In the genomic region with DNA sequence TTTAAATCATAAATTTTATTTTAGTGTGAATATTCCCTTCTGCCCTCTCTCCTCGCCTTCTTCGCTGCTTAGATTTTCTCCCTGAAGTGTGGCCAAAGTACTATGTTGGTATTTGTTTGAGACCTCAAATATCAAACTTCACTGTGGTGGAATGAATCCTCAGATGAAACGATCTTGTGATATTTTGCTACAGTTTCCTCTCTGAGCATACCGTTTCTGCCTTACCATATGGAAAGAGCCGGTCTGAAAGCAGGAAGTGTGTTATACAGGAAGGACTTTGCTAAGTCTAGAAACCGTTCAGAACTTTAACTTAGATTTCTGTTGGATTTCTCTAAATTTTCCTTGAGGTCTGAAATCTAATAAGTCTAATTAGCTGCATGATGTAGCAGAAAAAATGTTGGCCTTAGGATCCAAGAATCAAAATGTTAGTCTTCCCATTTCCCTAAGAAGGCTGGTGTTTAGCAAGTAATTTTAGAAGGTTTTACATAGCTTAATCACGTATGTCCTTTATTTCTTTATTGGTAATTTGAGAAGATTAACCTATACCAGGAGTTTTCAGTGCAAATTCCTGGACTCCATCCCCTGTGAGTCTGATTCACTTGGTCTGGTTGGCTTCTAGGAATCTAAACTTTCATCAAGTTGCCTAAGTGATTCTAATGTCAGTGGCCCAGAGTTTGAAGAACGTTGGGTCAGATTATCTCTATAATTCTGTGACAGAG, we compare ENCODE assay signal across 10 cellular contexts. TPM values are rescaled to one million over a fixed set of nuclear protein-coding genes. Genes with fewer than 3 reads are reported as not detected.
DNase-seq lines count a peak whose midpoint lies in the region; ATAC-seq lines count a peak whose summit lies in the region.
"Had no signal": no experiment of that assay in that cellular context is flagged by ENCODE, and none has a peak within 500 bp of the region (broad histone marks: within the 10 kb centered on the region; RNA-seq: fewer than 3 reads in every experiment).

No MANE protein-coding gene starts in this region.

- no peak overlapping the region for H2AFZ ChIP-seq in trophoblast cell (ENCODE audit: insufficient read depth, low read length, poor library complexity)

- peaks cover 2 to 9% of the 10 kb centered on the region in 2 experiments for H3K4me1 ChIP-seq in trophoblast cell (ENCODE audit: control insufficient read depth in 1 of 2, insufficient read depth in 2 of 2, low read length in 2 of 2)
- H3K4me1 ChIP-seq: prostate gland had no signal

- ATAC-seq in HG03457 (IDR thresholded peaks at IDR 0.05; ENCODE audit: unreplicated experiment): no peak
- no peak for ATAC-seq in GM18907 (IDR thresholded peaks at IDR 0.05; ENCODE audit: unreplicated experiment)
- no peak for ATAC-seq in HG03196 (IDR thresholded peaks at IDR 0.05; ENCODE audit: unreplicated experiment)

- H2BK12ac ChIP-seq in trophoblast cell (ENCODE audit: low read length): no peak overlapping the region

- H3K4me3 ChIP-seq in trophoblast cell (ENCODE audit: low read depth, low read length): no peak overlapping the region
- H3K4me3 ChIP-seq: prostate gland had no signal

- H3K27me3 ChIP-seq in trophoblast cell (ENCODE audit: insufficient read depth, low read length): no peaks in the 10 kb centered on the region

- H3K4me2 ChIP-seq in trophoblast cell (ENCODE audit: low read length): no peak overlapping the region

- no peak overlapping the region for H3K23ac ChIP-seq in trophoblast cell (ENCODE audit: low read length)

- H4K12ac ChIP-seq in trophoblast cell (ENCODE audit: low read depth, low read length): no peak overlapping the region

- no peak overlapping the region for H4K91ac ChIP-seq in trophoblast cell (ENCODE audit: low read depth, low read length)

- H4K8ac ChIP-seq in trophoblast cell (ENCODE audit: low read depth, low read length): no peak overlapping the region

- DNase-seq in GDM1 (lab: John Stamatoyannopoulos, UW) (peak; percentile 26), NOMO-1 treated with DMSO at 0.1 percent for 48 hours (lab: John Stamatoyannopoulos, UW; ENCODE audit: unreplicated experiment) (peak; percentile 69), dedifferentiated amniotic fluid mesenchymal stem cell (ENCODE audit: extremely low spot score) (peak; percentile 30), trophoblast cell (no peak), GOT3 (lab: John Stamatoyannopoulos, UW) (no peak)
- DNase-seq: activated T-cell treated with anti-CD3 and anti-CD28 coated beads, Interleukin-2, amount 50 U/mL, for 1 hour had no signal

- H2BK120ac ChIP-seq in trophoblast cell (ENCODE audit: insufficient read depth, low read length, poor library complexity): peak overlapping the region; percentile 72

- peaks cover 3 to 4% of the 10 kb centered on the region in 2 experiments for H3K36me3 ChIP-seq in trophoblast cell (ENCODE audit: control insufficient read depth in 1 of 2, insufficient read depth in 2 of 2, low read length in 2 of 2)
- H3K36me3 ChIP-seq: prostate gland had no signal

- H3K79me2 ChIP-seq in trophoblast cell (ENCODE audit: control insufficient read depth, insufficient read depth, low read length, poor library complexity): peaks cover 2% of the 10 kb centered on the region

- no peak overlapping the region for H2AK5ac ChIP-seq in trophoblast cell (ENCODE audit: low read length)

- H3K27ac ChIP-seq in trophoblast cell (ENCODE audit: low read depth, low read length): no peak overlapping the region
- H3K27ac ChIP-seq: prostate gland had no signal

- H3K18ac ChIP-seq in trophoblast cell (ENCODE audit: low read length): no peak overlapping the region

- H3K4ac ChIP-seq in trophoblast cell (ENCODE audit: low read depth, low read length): no peak overlapping the region

- H3K14ac ChIP-seq in trophoblast cell (ENCODE audit: low read length): no peak overlapping the region

- no peaks in the 10 kb centered on the region for H3K9me3 ChIP-seq in trophoblast cell (ENCODE audit: insufficient read depth, low read depth, low read length)
- H3K9me3 ChIP-seq: prostate gland had no signal

- H3K9ac ChIP-seq in trophoblast cell (ENCODE audit: low read length): no peak overlapping the region

- H3K79me1 ChIP-seq in trophoblast cell (ENCODE audit: low read length): peaks cover 9% of the 10 kb centered on the region

- no CpG with 5 or more reads among the region's 8 CpGs for WGBS in trophoblast cell (ENCODE audit: extremely low coverage, insufficient coverage, insufficient read length)

- H2BK5ac ChIP-seq in trophoblast cell (ENCODE audit: low read depth, low read length, poor library complexity): no peak overlapping the region

RNA-seq across cellular contexts. Expression of gene SDCCAG8, which starts 30.7 kb away (rescaled TPM):
- polyA plus RNA-seq in trophoblast cell (2013): 19.6 and 20.8 TPM in 2 replicates

RNA-seq across cellular contexts. Expression of gene CEP170, which starts 31.5 kb away (rescaled TPM):
- 49.0 and 50.2 TPM in 2 replicates for polyA plus RNA-seq in trophoblast cell (2013)

Comparison
In these comparisons a context has a peak if more than half of its experiments do, and no peak if none do; other contexts are left out.
1. DNase-seq: peak in GDM1 (single experiment), NOMO-1 treated with DMSO at 0.1 percent for 48 hours (single experiment) and dedifferentiated amniotic fluid mesenchymal stem cell (single experiment); none in trophoblast cell (0 of 2) and GOT3 (single experiment).